8 cellular contexts compared by ENCODE assay signal in genomic region chr15:92887869-92888268, GRCh38. TPM values are rescaled to one million over a fixed set of nuclear protein-coding genes. Genes with fewer than 3 reads are reported as not detected.
DNase-seq lines count a peak whose midpoint lies in the region; ATAC-seq, FAIRE-seq and TF ChIP-seq lines count a peak whose summit lies in the region.

No MANE protein-coding gene starts in this region.

- TF ChIP-seq CTCF in cardiac muscle cell (IDR thresholded peaks at IDR 0.05; ENCODE audit: low read depth, low read length) (no peak), mammary epithelial cell (conservative IDR thresholded peaks at IDR 0.05 in 1 of 2, IDR thresholded peaks at IDR 0.05 in 1 of 2; ENCODE audit: extremely low read depth in 1 of 2, insufficient read depth in 1 of 2, low read depth in 1 of 2, low read length in 2 of 2) (no peak), type B pancreatic cell (conservative IDR thresholded peaks at IDR 0.05) (no peak)

- peak overlapping the region; percentile 90 for H3K4me2 ChIP-seq in mammary epithelial cell (ENCODE audit: insufficient read depth, low read depth, low read length)

- H3K27ac Mint-ChIP-seq in type B pancreatic cell, result peak overlapping the region; percentile 29

- no TSS peak for BruUV-seq in mammary epithelial cell (replicated peaks; lab: Mats Ljungman, UMichigan)

- no peak overlapping the region for H2AFZ ChIP-seq in mammary epithelial cell (ENCODE audit: low read depth, low read length)

- peaks cover 29% of the 10 kb centered on the region for H3K4me1 Mint-ChIP-seq in type B pancreatic cell (ENCODE audit: unreplicated experiment)

- H4K20me1 ChIP-seq in mammary epithelial cell (ENCODE audit: insufficient read depth, low read length), result no peaks in the 10 kb centered on the region

- H3K9ac ChIP-seq in mammary epithelial cell (ENCODE audit: insufficient read depth, low read length), result peak overlapping the region; percentile 100

- CTCF ChIA-PET in mammary epithelial cell (lab: Charles Lee; ENCODE audit: low non-redundant PET), result no interaction called here

- DNase-seq in cardiac muscle cell (ENCODE audit: low read depth in 1 of 2, low spot score in 1 of 2) (no peak), left cardiac atrium (no peak), mammary epithelial cell (no peak), type B pancreatic cell (ENCODE audit: extremely low spot score, unreplicated experiment) (no peak), GM19239 (ENCODE audit: insufficient read length, low spot score) (no peak), ureter (ENCODE audit: low spot score) (no peak)

- H3K9me3 ChIP-seq in cardiac muscle cell (ENCODE audit: low read depth), result no peaks in the 10 kb centered on the region
- no peaks in the 10 kb centered on the region for H3K9me3 ChIP-seq in mammary epithelial cell (replicated peaks; ENCODE audit: insufficient read depth, low read length)
- H3K9me3 ChIP-seq in muscle layer of duodenum (ENCODE audit: control insufficient read depth in 1 of 2, low read length in 2 of 2), result no peaks in the 10 kb centered on the region

- ATAC-seq in left cardiac atrium (no peak), GM19324 (IDR thresholded peaks at IDR 0.05; ENCODE audit: low FRiP score, unreplicated experiment) (no peak)

- peak overlapping the region; percentile 41 for H3K4me3 Mint-ChIP-seq in type B pancreatic cell

- H3K79me2 ChIP-seq in mammary epithelial cell (ENCODE audit: insufficient read depth, low read length), result peaks cover 99% of the 10 kb centered on the region

- peaks cover 58% of the 10 kb centered on the region for H3K36me3 ChIP-seq in cardiac muscle cell
- H3K36me3 ChIP-seq in mammary epithelial cell (ENCODE audit: insufficient read depth, low read length), result peaks cover 36% of the 10 kb centered on the region
- peaks cover 36 to 42% of the 10 kb centered on the region in 2 donors for H3K36me3 ChIP-seq in muscle layer of duodenum (ENCODE audit: control insufficient read depth in 1 of 2, insufficient read depth in 2 of 2, low read length in 2 of 2)

- H3K4me3 ChIP-seq in cardiac muscle cell (peak overlapping the region; percentile 85), mammary epithelial cell (replicated peaks in 1 of 3; ENCODE audit: insufficient read depth in 1 of 3, low read depth in 2 of 3, low read length in 3 of 3) (peak overlapping the region; percentile 70 to 95 (median 84)), muscle layer of duodenum (ENCODE audit: low read depth in 1 of 2, low read length in 2 of 2) (no peak overlapping the region)

- peaks cover 70% of the 10 kb centered on the region for H3K36me3 Mint-ChIP-seq in type B pancreatic cell

- no peak for FAIRE-seq in GM19239 (lab: Jason Lieb, UNC)

- peak overlapping the region; percentile 2 for H3K27ac ChIP-seq in cardiac muscle cell
- peak overlapping the region; percentile 97 for H3K27ac ChIP-seq in mammary epithelial cell (ENCODE audit: insufficient read depth, low read depth, low read length)
- peak overlapping the region; percentile 47 for H3K27ac ChIP-seq in muscle layer of duodenum (ENCODE audit: low read length)

- no peaks in the 10 kb centered on the region for H3K9me3 Mint-ChIP-seq in type B pancreatic cell

- dilution Hi-C loops in mammary epithelial cell (cut with HindIII; ENCODE audit: low sequenced_read_pairs), result no loop called here

- H3K27me3 ChIP-seq in cardiac muscle cell (no peaks in the 10 kb centered on the region), mammary epithelial cell (ENCODE audit: insufficient read depth, low read length) (no peaks in the 10 kb centered on the region), muscle layer of duodenum (ENCODE audit: low read depth, low read length) (no peaks in the 10 kb centered on the region)

- intact Hi-C loops in left cardiac atrium (cut with DNase I), result no loop called here
- intact Hi-C loops in mammary epithelial cell (cut with micrococcal nuclease), result loop anchor here (10.0 kb wide), 1 partner anchor 677 kb away; no protein-coding TSS in a partner anchor

- H3K4me1 ChIP-seq in cardiac muscle cell (ENCODE audit: low read depth), result peaks cover 31% of the 10 kb centered on the region
- no peaks in the 10 kb centered on the region for H3K4me1 ChIP-seq in mammary epithelial cell (ENCODE audit: insufficient read depth, low read length)
- peaks cover 11 to 41% of the 10 kb centered on the region in 2 donors for H3K4me1 ChIP-seq in muscle layer of duodenum (ENCODE audit: control insufficient read depth in 1 of 2, insufficient read depth in 2 of 2, low read length in 2 of 2)

- 2% methylated on average over 3 of the region's 3 CpGs for WGBS in mammary epithelial cell (ENCODE audit: low coverage, missing lambda C conversion rate)

- no peaks in the 10 kb centered on the region for H3K27me3 Mint-ChIP-seq in type B pancreatic cell

- in situ Hi-C loops in mammary epithelial cell (cut with MboI; ENCODE audit: low sequenced_read_pairs in 2 of 2), result loop anchor here in 1 of 2 donors (5.0 kb wide), 1 partner anchor 76 kb away; no protein-coding TSS in a partner anchor

RNA-seq across cellular contexts. Expression of gene CHD2, which starts 12.3 kb away (rescaled TPM):
- 49.5 and 118 TPM in 2 replicates for total RNA-seq in cardiac muscle cell
- 60.8 and 90.6 TPM in 2 replicates for polyA plus RNA-seq in cardiac muscle cell
- total RNA-seq in left cardiac atrium, result 10 to 100 TPM; 59.8 to 63.2 TPM
- total RNA-seq in mammary epithelial cell, result 100 to 1,000 TPM in 1 of 2 donors, 10 to 100 TPM in 1; 65.0 to 103 TPM
- 16.9 TPM for polyA plus RNA-seq in mammary epithelial cell
- 67.0 TPM for polyA minus RNA-seq in mammary epithelial cell
- 123 and 135 TPM in 2 replicates for total RNA-seq in type B pancreatic cell (ENCODE audit: low replicate concordance)
- total RNA-seq in ureter, result 193 TPM

Comparison
In these comparisons a context has a peak if more than half of its experiments do, and no peak if none do; other contexts are left out.
1. H3K27ac ChIP-seq: peak in every context shown above with its lines; median percentile 97 in mammary epithelial cell; 47 in muscle layer of duodenum; 2 in cardiac muscle cell.
2. H3K4me3 ChIP-seq: peak in cardiac muscle cell (single experiment) and mammary epithelial cell (3 of 3); none in muscle layer of duodenum (0 of 2).